26 cellular contexts compared by ENCODE assay signal in genomic region chr1:21618059-21618458, GRCh38. TPM values are rescaled to one million over a fixed set of nuclear protein-coding genes. Genes with fewer than 3 reads are reported as not detected.
DNase-seq lines count a peak whose midpoint lies in the region; ATAC-seq, FAIRE-seq and TF ChIP-seq lines count a peak whose summit lies in the region.
"Had no signal": no experiment of that assay in that cellular context is flagged by ENCODE, and none has a peak within 500 bp of the region (broad histone marks: within the 10 kb centered on the region; RNA-seq: fewer than 3 reads in every experiment).

No MANE protein-coding gene starts in this region.

- H4K5ac ChIP-seq in H1 (ENCODE audit: insufficient read length, low read depth, low read length), result no peak overlapping the region

- no peak overlapping the region for H3K4me3 Mint-ChIP-seq in activated T-cell treated with anti-CD3 and anti-CD28 coated beads, Interleukin-2, amount 50 U/mL, for 4 hours
- H3K4me3 Mint-ChIP-seq: CD14-positive monocyte; CD4-positive, alpha-beta T cell; CD8-positive, alpha-beta memory T cell had no signal

- POLR2A ChIA-PET in H1 (lab: Charles Lee; ENCODE audit: partially characterized antibody), result interaction anchor here (1.5 kb wide), 1 partner anchor 11 kb away, joined by 3 read pairs; no protein-coding TSS in a partner anchor

- no peak overlapping the region for H2BK20ac ChIP-seq in H1 (ENCODE audit: low read length)

- H3K9me3 ChIP-seq in adrenal gland (replicated peaks in 1 of 3) (no peaks in the 10 kb centered on the region), H1 (ENCODE audit: insufficient read depth in 2 of 2, low read depth in 1 of 2, low read length in 1 of 2) (no peaks in the 10 kb centered on the region), neuronal stem cell (replicated peaks in 1 of 2; ENCODE audit: control insufficient read depth in 2 of 2, insufficient read depth in 1 of 2, low read depth in 1 of 2, low read length in 2 of 2) (no peaks in the 10 kb centered on the region)
- H3K9me3 ChIP-seq: A549; BE2C; BLaER1 treated with 17β-estradiol and CSF1 and Interleukin-3, amounts not matched to agents 10 nM and 100 nM had no signal

- no peak for TF ChIP-seq EP300 in H1 (IDR thresholded peaks at IDR 0.05; ENCODE audit: borderline replicate concordance in 1 of 2, low read depth in 2 of 2, low read length in 2 of 2)

- peaks cover 9% of the 10 kb centered on the region for H3K4me1 Mint-ChIP-seq in activated T-cell treated with anti-CD3 and anti-CD28 coated beads, Interleukin-2, amount 50 U/mL, for 4 hours (ENCODE audit: low read depth)

- peaks cover 3% of the 10 kb centered on the region for H3K23me2 ChIP-seq in H1 (ENCODE audit: low read depth, low read length)

- H3K4ac ChIP-seq in H1 (replicated peaks; ENCODE audit: insufficient read length, low read depth, low read length) (no peak overlapping the region), neuronal stem cell (ENCODE audit: low read length) (peak overlapping the region; percentile 56)

- H3K23ac ChIP-seq in H1 (ENCODE audit: insufficient read length) (no peak overlapping the region), neuronal stem cell (ENCODE audit: low read depth, low read length, poor library complexity) (no peak overlapping the region)

- FAIRE-seq in H1 (lab: Jason Lieb, UNC), result no peak
- FAIRE-seq: A549, D721Med, GM12878, GM19239 had no signal

- no peak overlapping the region for H4K8ac ChIP-seq in H1 (ENCODE audit: extremely low read depth, insufficient read depth, low read length)
- no peak overlapping the region for H4K8ac ChIP-seq in neuronal stem cell (ENCODE audit: low read depth, low read length)

- no peak overlapping the region for H2BK120ac ChIP-seq in H1 (replicated peaks; ENCODE audit: low read depth, low read length)
- no peak overlapping the region for H2BK120ac ChIP-seq in neuronal stem cell (ENCODE audit: low read depth, low read length)

- peaks cover 3 to 13% of the 10 kb centered on the region in 2 experiments for H4K20me1 ChIP-seq in H1 (replicated peaks in 1 of 2; ENCODE audit: control insufficient read depth in 1 of 2, insufficient read depth in 2 of 2, low read length in 2 of 2)

- H3K27ac ChIP-seq in adrenal gland, result peak overlapping the region in 3 of 5 donors; percentile 61 to 91 (median 81)
- no peak overlapping the region for H3K27ac ChIP-seq in H1 (ENCODE audit: low read depth, low read length)
- H3K27ac ChIP-seq in neuronal stem cell (replicated peaks; ENCODE audit: low read length), result no peak overlapping the region
- H3K27ac ChIP-seq: A549; BLaER1 treated with 17β-estradiol and CSF1 and Interleukin-3, amounts not matched to agents 10 nM and 100 nM had no signal

- H3K9me3 Mint-ChIP-seq in activated T-cell treated with anti-CD3 and anti-CD28 coated beads, Interleukin-2, amount 50 U/mL, for 4 hours, result no peaks in the 10 kb centered on the region
- H3K9me3 Mint-ChIP-seq: CD4-positive, alpha-beta T cell; CD8-positive, alpha-beta memory T cell had no signal

- H3K4me1 ChIP-seq in adrenal gland (replicated peaks in 1 of 2) (peaks cover 13 to 34% of the 10 kb centered on the region in 2 donors), H1 (replicated peaks in 1 of 4; ENCODE audit: control insufficient read depth in 3 of 4, insufficient read depth in 4 of 4, low read length in 3 of 4) (peaks cover 0 to 23% (median 17%) of the 10 kb centered on the region in 4 experiments; a peak in 6 of 7 replicates), neuronal stem cell (ENCODE audit: control insufficient read depth in 2 of 2, insufficient read depth in 1 of 2, low read depth in 1 of 2, low read length in 2 of 2) (peaks cover 11 to 14% of the 10 kb centered on the region in 2 donors)

- H3K27me3 ChIP-seq in adrenal gland, result no peaks in the 10 kb centered on the region
- H3K27me3 ChIP-seq in H1 (replicated peaks in 1 of 4; ENCODE audit: control insufficient read depth in 3 of 4, extremely low read depth in 1 of 4, insufficient read depth in 3 of 4, low read length in 3 of 4), result peaks cover 0 to 26% (median 13%) of the 10 kb centered on the region in 4 experiments; a peak in 5 of 7 replicates
- H3K27me3 ChIP-seq in neuronal stem cell (ENCODE audit: control insufficient read depth in 3 of 3, insufficient read depth in 3 of 3, low read depth in 1 of 3, low read length in 3 of 3), result peaks cover 0 to 48% (median 19%) of the 10 kb centered on the region in 3 experiments
- H3K27me3 ChIP-seq: BE2C had no signal

- intact Hi-C loops in adrenal gland (cut with DNase I), result no loop called here

- no peak overlapping the region for H3K56ac ChIP-seq in H1 (replicated peaks; ENCODE audit: insufficient read length, low read depth, low read length)

- H3K27me3 Mint-ChIP-seq in activated T-cell treated with anti-CD3 and anti-CD28 coated beads, Interleukin-2, amount 50 U/mL, for 4 hours (ENCODE audit: low read depth), result peaks cover 20% of the 10 kb centered on the region

- H3K18ac ChIP-seq in H1 (ENCODE audit: extremely low read depth, low read length) (no peak overlapping the region; the same call in 1 of the 2 replicates), neuronal stem cell (ENCODE audit: low read length) (peak overlapping the region; percentile 58)

- no peak overlapping the region for H2BK5ac ChIP-seq in H1 (ENCODE audit: low read depth, low read length)
- H2BK5ac ChIP-seq in neuronal stem cell (ENCODE audit: low read length), result peak overlapping the region; percentile 54

- no peak for ATAC-seq in activated T-cell treated with anti-CD3 and anti-CD28 coated beads, Interleukin-2, amount 50 U/mL, for 4 hours
- ATAC-seq: A549, GM12878 had no signal

- no peaks in the 10 kb centered on the region for H3K36me3 Mint-ChIP-seq in activated T-cell treated with anti-CD3 and anti-CD28 coated beads, Interleukin-2, amount 50 U/mL, for 4 hours (ENCODE audit: insufficient read depth)
- H3K36me3 Mint-ChIP-seq: CD8-positive, alpha-beta memory T cell had no signal

- H2AK5ac ChIP-seq in H1 (ENCODE audit: low read depth, low read length), result no peak overlapping the region
- H2AK5ac ChIP-seq in neuronal stem cell (ENCODE audit: low read depth, low read length), result peak overlapping the region; percentile 32

- no peaks in the 10 kb centered on the region for H3K79me2 ChIP-seq in H1 (ENCODE audit: control insufficient read depth in 1 of 2, insufficient read depth in 2 of 2, low read length in 2 of 2)

- H3K79me1 ChIP-seq in H1 (ENCODE audit: low read depth, low read length) (no peaks in the 10 kb centered on the region), neuronal stem cell (ENCODE audit: low read depth, low read length) (peaks cover 2% of the 10 kb centered on the region)

- CTCF ChIA-PET in H1 (lab: Charles Lee; ENCODE audit: partially characterized antibody), result interaction anchor here (1.0 to 2.0 kb wide), 4 partner anchors 9 to 386 kb away, joined by 3 to 7 read pairs (median 5); no protein-coding TSS in a partner anchor

- no peak overlapping the region for H3K4me3 ChIP-seq in adrenal gland
- H3K4me3 ChIP-seq in H1 (ENCODE audit: extremely low read depth in 1 of 4, insufficient read depth in 2 of 4, low read depth in 3 of 4, low read length in 4 of 4), result no peak overlapping the region
- no peak overlapping the region for H3K4me3 ChIP-seq in neuronal stem cell (ENCODE audit: low read length in 2 of 2)
- H3K4me3 ChIP-seq: A549; BLaER1 treated with 17β-estradiol and CSF1 and Interleukin-3, amounts not matched to agents 10 nM and 100 nM; GM12878 had no signal

- H4K91ac ChIP-seq in H1 (replicated peaks; ENCODE audit: insufficient read length, low read length) (no peak overlapping the region), neuronal stem cell (ENCODE audit: low read depth, low read length, poor library complexity) (no peak overlapping the region)

- no peak overlapping the region for H2AFZ ChIP-seq in H1 (ENCODE audit: low read length)
- H2AFZ ChIP-seq in neuronal stem cell (ENCODE audit: low read length), result no peak overlapping the region

- H3K36me3 ChIP-seq in adrenal gland (replicated peaks in 1 of 2), result no peaks in the 10 kb centered on the region
- H3K36me3 ChIP-seq in H1 (ENCODE audit: control insufficient read depth in 2 of 4, insufficient read depth in 4 of 4, low read length in 3 of 4), result peaks cover 0 to under 1% (median 0%) of the 10 kb centered on the region in 4 experiments; a peak in 1 of 8 replicates
- H3K36me3 ChIP-seq in neuronal stem cell (replicated peaks in 1 of 2; ENCODE audit: control insufficient read depth in 2 of 2, insufficient read depth in 2 of 2, low read length in 2 of 2), result no peaks in the 10 kb centered on the region
- H3K36me3 ChIP-seq: BE2C; BLaER1 treated with 17β-estradiol and CSF1 and Interleukin-3, amounts not matched to agents 10 nM and 100 nM had no signal

- 0 out of 2 replicates have a peak overlapping the region, but pooled peaks have one; percentile 27 for H2BK12ac ChIP-seq in H1 (ENCODE audit: low read depth, low read length)
- H2BK12ac ChIP-seq in neuronal stem cell (ENCODE audit: low read length), result no peak overlapping the region

- H3K9ac ChIP-seq in H1 (replicated peaks in 1 of 4; ENCODE audit: extremely low read depth in 1 of 4, low read depth in 3 of 4, low read length in 3 of 4) (no peak overlapping the region), neuronal stem cell (ENCODE audit: low read depth, low read length, poor library complexity) (no peak overlapping the region)
- H3K9ac ChIP-seq: BLaER1 treated with 17β-estradiol and CSF1 and Interleukin-3, amounts not matched to agents 10 nM and 100 nM had no signal

- TF ChIP-seq RAD21 in H1 (IDR thresholded peaks at IDR 0.05 in 1 of 2, conservative IDR thresholded peaks at IDR 0.05 in 1 of 2; ENCODE audit: low read depth in 2 of 2, low read length in 2 of 2), result no peak

- no peak for TF ChIP-seq CTCF in adrenal gland (IDR thresholded peaks at IDR 0.05)
- TF ChIP-seq CTCF in H1 (IDR thresholded peaks at IDR 0.05; ENCODE audit: control extremely low read depth in 1 of 3, insufficient read depth in 1 of 3, low read depth in 1 of 3, low read length in 3 of 3), result no peak

- DNase-seq in adrenal gland (no peak), H1 (ENCODE audit: low read depth in 1 of 2, low spot score in 2 of 2) (no peak), left kidney (ENCODE audit: low read depth, low spot score) (peak; percentile 35), neuronal stem cell (ENCODE audit: low spot score) (no peak), putamen (ENCODE audit: low spot score) (no peak), iPS-NIHi11 (ENCODE audit: low spot score) (no peak), GM19240 (ENCODE audit: insufficient read length, low spot score) (no peak)
- DNase-seq in activated T-cell treated with anti-CD3 and anti-CD28 coated beads, Interleukin-2, amount 50 U/mL, for 4 hours, result no peak
- DNase-seq: 8988T; ACHN; AML-193; BE2C; CD4-positive, alpha-beta T cell; CD8-positive, alpha-beta memory T cell; DMS 273 treated with DMSO at 0.1 percent for 48 hours; EL; GDM1; GOT3; H7; HCEC 1CT had no signal

- 75 to 100% (median 92%) methylated on average over 1 to 7 of the region's 7 CpGs for WGBS in adrenal gland, 4 donors
- 80% methylated on average over 7 of the region's 7 CpGs; no CpG with 5 or more reads in 1 of the 2 experiments for WGBS in H1 (ENCODE audit: extremely low coverage in 1 of 2, insufficient coverage in 1 of 2, insufficient read length in 1 of 2, insufficient replicate concordance in 2 of 2, low coverage in 1 of 2, low lambda C conversion rate in 2 of 2, missing lambda C conversion rate in 1 of 2), 2 experiments
- WGBS in neuronal stem cell (ENCODE audit: extremely low coverage in 2 of 2, insufficient read length in 2 of 2, insufficient replicate concordance in 1 of 2), 2 donors, result no CpG with 5 or more reads among the region's 7 CpGs

- H2BK15ac ChIP-seq in H1 (ENCODE audit: low read length), result no peak overlapping the region
- H2BK15ac ChIP-seq in neuronal stem cell (ENCODE audit: low read length), result no peak overlapping the region

- TF ChIP-seq POLR2A in adrenal gland (IDR thresholded peaks at IDR 0.05), result no peak
- no peak for TF ChIP-seq POLR2A in H1 (IDR thresholded peaks at IDR 0.05; ENCODE audit: control extremely low read depth in 1 of 2, low read depth in 2 of 2, low read length in 2 of 2)

- H3K4me2 ChIP-seq in H1 (ENCODE audit: insufficient read depth in 1 of 2, low read depth in 2 of 2, low read length in 2 of 2) (no peak overlapping the region), neuronal stem cell (ENCODE audit: insufficient read depth, low read length, poor library complexity, severe bottlenecking) (no peak overlapping the region)
- H3K4me2 ChIP-seq: A549 had no signal

- H3K14ac ChIP-seq in H1 (ENCODE audit: insufficient read length), result no peak overlapping the region
- no peak overlapping the region for H3K14ac ChIP-seq in neuronal stem cell (ENCODE audit: low read length)

RNA-seq across cellular contexts. Expression of gene RAP1GAP, which starts 51.1 kb away (rescaled TPM):
- total RNA-seq in adrenal gland, result 100 to 1,000 TPM in 3 of 8 donors, 10 to 100 TPM in 5; 52.4 to 409 (median 90.0) TPM
- 100 to 1,000 TPM in 2 of 3 donors, 10 to 100 TPM in 1; 62.4 to 250 (median 105) TPM for polyA plus RNA-seq in adrenal gland
- total RNA-seq in H1 (2021; fragmentation: NEBNext Ultra II Directional; extraction: Animal tissue kit (Norgen Biotek cat#: 25700)), result 7.8 and 8.4 TPM in 2 replicates
- polyA plus RNA-seq in H1 (2011; rRNA removed), result 8.4 and 9.9 TPM in 2 replicates
- polyA plus RNA-seq in H1 (2011; cell fraction: cytosol; rRNA removed), result 8.0 TPM
- polyA plus RNA-seq in H1 (2011; cell fraction: nucleus; rRNA removed), result 26.1 TPM
- 6.9 to 9.7 TPM (median 8.3 TPM) in 4 replicates for polyA plus RNA-seq in H1 (2012, experiment 1 of 2)
- polyA plus RNA-seq in H1 (2012, experiment 2 of 2), result 7.0 TPM
- polyA plus RNA-seq in H1 (2013, experiment 1 of 2), result 5.6 TPM
- 6.1 TPM for polyA plus RNA-seq in H1 (2013, experiment 2 of 2)
- polyA minus RNA-seq in H1 (2011; rRNA and poly(A)+ RNA removed), result 7.7 and 11.9 TPM in 2 replicates
- 4.9 TPM for polyA minus RNA-seq in H1 (2011; cell fraction: cytosol; rRNA and poly(A)+ RNA removed)
- 6.0 TPM for polyA minus RNA-seq in H1 (2011; cell fraction: nucleus; rRNA and poly(A)+ RNA removed)
- 3.2 TPM for polyA plus RNA-seq in neuronal stem cell (2013, experiment 1 of 2)
- 3.1 TPM for polyA plus RNA-seq in neuronal stem cell (2013, experiment 2 of 2)
- 1 to 10 TPM in 2 of 3 donors, under 1 TPM in 1; 0.46 to 1.4 (median 1.2) TPM for total RNA-seq in activated T-cell treated with anti-CD3 and anti-CD28 coated beads, Interleukin-2, amount 50 U/mL, for 4 hours
- polyA plus RNA-seq: CD14-positive monocyte; CD8-positive, alpha-beta memory T cell had no signal

Comparison
In these comparisons a context has a peak if more than half of its experiments do, and no peak if none do; other contexts are left out.
1. H3K27ac ChIP-seq: peak in adrenal gland (3 of 5); none in H1 (single experiment) and neuronal stem cell (single experiment).